ENCODE assay signal across 8 cellular contexts in genomic region chrX:56800801-56801200, GRCh38.
A peak's percentile ranks its signal among the peaks of the same experiment; 100 is the strongest.
DNase-seq lines count a peak whose midpoint lies in the region; ATAC-seq lines count a peak whose summit lies in the region.

No MANE protein-coding gene starts in this region.

- ATAC-seq in GM18868 (IDR thresholded peaks at IDR 0.05; ENCODE audit: unreplicated experiment) = peak; percentile 94
- peak; percentile 65 for ATAC-seq in HG02970 (IDR thresholded peaks at IDR 0.05; ENCODE audit: low FRiP score, unreplicated experiment)
- peak; percentile 85 to 94 for ATAC-seq in naive B cell (ENCODE audit: low read depth in 2 of 2)

- H3K9me3 Mint-ChIP-seq in naive B cell = no peaks in the 10 kb centered on the region

- H3K27ac Mint-ChIP-seq in naive B cell = peak overlapping the region; percentile 50 to 97 (median 90)

- DNase-seq in activated CD4-positive, alpha-beta T cell treated with anti-CD3 and anti-CD28 coated beads, Interleukin-2, amount 50 U/mL, for 1 hour = peak; percentile 40
- peak; percentile 56 for DNase-seq in naive B cell
- no peak for DNase-seq in NCI-H2196 treated with DMSO at 0.1 percent for 48 hours (lab: John Stamatoyannopoulos, UW; ENCODE audit: unreplicated experiment)
- DNase-seq in SKM-1 treated with dmso at 0.1 percent for 144 hours (lab: John Stamatoyannopoulos, UW; ENCODE audit: unreplicated experiment) = no peak
- no peak for DNase-seq in NCI-H446 treated with DMSO at 0.1 percent for 48 hours (lab: John Stamatoyannopoulos, UW)
- DNase-seq in NCI-H2081 (lab: John Stamatoyannopoulos, UW) = no peak

- H3K27me3 Mint-ChIP-seq in naive B cell = no peaks in the 10 kb centered on the region

- H3K4me3 Mint-ChIP-seq in naive B cell = peak overlapping the region in 7 of 8 donors; percentile 1 to 83 (median 43)

- H3K36me3 Mint-ChIP-seq in naive B cell = no peaks in the 10 kb centered on the region

- peaks cover 31 to 60% (median 46%) of the 10 kb centered on the region in 3 donors for H3K4me1 Mint-ChIP-seq in naive B cell

Comparison
In these comparisons a context has a peak if more than half of its experiments do, and no peak if none do; other contexts are left out.
1. DNase-seq: peak in activated CD4-positive, alpha-beta T cell treated with anti-CD3 and anti-CD28 coated beads, Interleukin-2, amount 50 U/mL, for 1 hour (single experiment) and naive B cell (single experiment); none in NCI-H2196 treated with DMSO at 0.1 percent for 48 hours (single experiment), SKM-1 treated with dmso at 0.1 percent for 144 hours (single experiment), NCI-H446 treated with DMSO at 0.1 percent for 48 hours (single experiment) and NCI-H2081 (0 of 2).
2. Peak in every context shown above with its lines, with median percentiles within 50 percentile points of each other: ATAC-seq.